Comparison of ENCODE assay signal across 14 cellular contexts in the genomic region with DNA sequence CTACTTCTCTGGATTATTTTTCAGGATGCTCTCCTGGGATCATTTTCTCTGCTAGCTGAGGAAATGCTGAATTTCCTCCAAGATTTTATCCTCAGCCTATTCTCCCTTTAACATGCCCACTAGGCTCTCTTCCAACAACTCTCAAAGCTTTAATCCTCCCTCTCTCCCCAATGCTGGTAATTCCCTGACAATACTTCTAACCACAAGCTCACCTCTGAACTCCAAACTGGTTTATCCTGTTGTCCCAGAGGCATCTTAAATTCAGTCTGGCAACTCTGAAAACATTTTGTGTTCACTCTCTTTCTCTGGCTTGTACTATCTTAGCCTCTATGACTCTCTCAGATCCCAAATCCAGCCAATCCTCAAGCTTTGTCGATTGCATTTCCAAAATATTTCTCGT.
DNase-seq lines count a peak whose midpoint lies in the region; ATAC-seq and TF ChIP-seq lines count a peak whose summit lies in the region.
"Had no signal": no experiment of that assay in that cellular context is flagged by ENCODE, and none has a peak within 500 bp of the region (broad histone marks: within the 10 kb centered on the region; RNA-seq: fewer than 3 reads in every experiment).

No MANE protein-coding gene starts in this region.

- H3K36me3 ChIP-seq in GM23248 (ENCODE audit: low read depth): no peaks in the 10 kb centered on the region
- no peaks in the 10 kb centered on the region for H3K36me3 ChIP-seq in effector memory CD4-positive, alpha-beta T cell (ENCODE audit: control insufficient read depth, insufficient read depth, low read length)
- H3K36me3 ChIP-seq: brain microvascular endothelial cell, WERI-Rb-1 had no signal

- H3K27me3 Mint-ChIP-seq in progenitor cell of endocrine pancreas: no peaks in the 10 kb centered on the region

- 71 to 93% methylated on average over 2 of the region's 2 CpGs for WGBS in GM23248 (ENCODE audit: low coverage in 1 of 2, low lambda C conversion rate in 2 of 2, missing lambda C conversion rate in 2 of 2), 2 experiments

- no peak for ATAC-seq in HG02938 (IDR thresholded peaks at IDR 0.05; ENCODE audit: unreplicated experiment)

- no peak overlapping the region for H3K4me2 ChIP-seq in GM23248 (ENCODE audit: unreplicated experiment)
- H3K4me2 ChIP-seq: SK-N-SH had no signal

- H3K4me1 Mint-ChIP-seq in progenitor cell of endocrine pancreas (ENCODE audit: low read depth): peaks cover 22% of the 10 kb centered on the region
- H3K4me1 Mint-ChIP-seq: B cell had no signal

- no peak overlapping the region for H2AFZ ChIP-seq in GM23248
- H2AFZ ChIP-seq: parathyroid adenoma had no signal

- H3K4me3 Mint-ChIP-seq in progenitor cell of endocrine pancreas (ENCODE audit: low read depth): no peak overlapping the region
- H3K4me3 Mint-ChIP-seq: B cell had no signal

- H3K27me3 ChIP-seq in GM23248 (replicated peaks; ENCODE audit: insufficient read depth): no peaks in the 10 kb centered on the region
- H3K27me3 ChIP-seq in effector memory CD4-positive, alpha-beta T cell (replicated peaks; ENCODE audit: control insufficient read depth, insufficient read depth, low read length, poor library complexity, severe bottlenecking): no peaks in the 10 kb centered on the region
- H3K27me3 ChIP-seq: brain microvascular endothelial cell had no signal

- H3K9me3 ChIP-seq in GM23248 (ENCODE audit: low read depth): no peaks in the 10 kb centered on the region
- H3K9me3 ChIP-seq in effector memory CD4-positive, alpha-beta T cell (ENCODE audit: control insufficient read depth, low read length): no peaks in the 10 kb centered on the region
- H3K9me3 ChIP-seq: SK-N-SH had no signal

- peak; percentile 2 for DNase-seq in GM23248
- DNase-seq in NCI-H510A (lab: John Stamatoyannopoulos, UW): peak; percentile 8
- peak; percentile 60 for DNase-seq in fibroblast of mammary gland (ENCODE audit: low read depth)
- DNase-seq in progenitor cell of endocrine pancreas (ENCODE audit: low spot score, unreplicated experiment): no peak
- DNase-seq in HuH-7.5 (ENCODE audit: low spot score): no peak
- DNase-seq in effector memory CD4-positive, alpha-beta T cell: no peak
- DNase-seq in RKO (ENCODE audit: low spot score): no peak
- DNase-seq: brain microvascular endothelial cell, NCI-H187 treated with DMSO at 0.1 percent for 48 hours, SK-N-SH, WERI-Rb-1 had no signal

- H3K4me3 ChIP-seq in GM23248: no peak overlapping the region
- H3K4me3 ChIP-seq in fibroblast of mammary gland (ENCODE audit: control insufficient read depth, low read depth, low read length): no peak overlapping the region
- H3K4me3 ChIP-seq in effector memory CD4-positive, alpha-beta T cell (ENCODE audit: insufficient read depth, low read depth, low read length, poor library complexity, severe bottlenecking): no peak overlapping the region

- peaks cover 9% of the 10 kb centered on the region; the same call in 1 of the 2 replicates for H3K4me1 ChIP-seq in GM23248 (ENCODE audit: insufficient read depth)
- H3K4me1 ChIP-seq in effector memory CD4-positive, alpha-beta T cell (ENCODE audit: control insufficient read depth, insufficient read depth, low read length, poor library complexity, severe bottlenecking): no peaks in the 10 kb centered on the region
- H3K4me1 ChIP-seq: parathyroid adenoma had no signal

- no peaks in the 10 kb centered on the region for H3K79me2 ChIP-seq in GM23248 (ENCODE audit: insufficient read depth)
- H3K79me2 ChIP-seq: parathyroid adenoma had no signal

- H3F3A ChIP-seq in GM23248 (ENCODE audit: insufficient read depth): no peaks in the 10 kb centered on the region

- H3K9me2 ChIP-seq in GM23248 (ENCODE audit: insufficient read depth): no peaks in the 10 kb centered on the region
- H3K9me2 ChIP-seq: SK-N-SH had no signal

- no peaks in the 10 kb centered on the region for H3K9me3 Mint-ChIP-seq in progenitor cell of endocrine pancreas (ENCODE audit: low read depth)

- no peak for TF ChIP-seq CTCF in fibroblast of mammary gland (conservative IDR thresholded peaks at IDR 0.05; ENCODE audit: control insufficient read depth, insufficient read depth, low read depth, low read length)
- no peak for TF ChIP-seq CTCF in progenitor cell of endocrine pancreas (IDR thresholded peaks at IDR 0.05; ENCODE audit: unreplicated experiment)

- in situ Hi-C loops in GM23248 (cut with MboI): no loop called here

- H3K36me3 Mint-ChIP-seq in progenitor cell of endocrine pancreas (ENCODE audit: insufficient read depth): peaks cover 9% of the 10 kb centered on the region

- no peak overlapping the region for H3K9ac ChIP-seq in GM23248
- H3K9ac ChIP-seq: parathyroid adenoma, SK-N-SH had no signal

- H4K20me1 ChIP-seq in GM23248 (ENCODE audit: insufficient read depth): no peaks in the 10 kb centered on the region

- no peak overlapping the region for H3K27ac ChIP-seq in GM23248
- no peak overlapping the region for H3K27ac ChIP-seq in effector memory CD4-positive, alpha-beta T cell (ENCODE audit: insufficient read depth, low read length, poor library complexity, severe bottlenecking)
- H3K27ac ChIP-seq: brain microvascular endothelial cell, parathyroid adenoma, WERI-Rb-1 had no signal

- H3K27ac Mint-ChIP-seq in progenitor cell of endocrine pancreas: peak overlapping the region; percentile 63
- H3K27ac Mint-ChIP-seq: B cell had no signal

Comparison
In these comparisons a context has a peak if more than half of its experiments do, and no peak if none do; other contexts are left out.
1. DNase-seq: peak in GM23248 (single experiment), NCI-H510A (single experiment) and fibroblast of mammary gland (single experiment); none in progenitor cell of endocrine pancreas (single experiment), HuH-7.5 (single experiment), effector memory CD4-positive, alpha-beta T cell (0 of 3) and RKO (single experiment).